In the genomic region with DNA sequence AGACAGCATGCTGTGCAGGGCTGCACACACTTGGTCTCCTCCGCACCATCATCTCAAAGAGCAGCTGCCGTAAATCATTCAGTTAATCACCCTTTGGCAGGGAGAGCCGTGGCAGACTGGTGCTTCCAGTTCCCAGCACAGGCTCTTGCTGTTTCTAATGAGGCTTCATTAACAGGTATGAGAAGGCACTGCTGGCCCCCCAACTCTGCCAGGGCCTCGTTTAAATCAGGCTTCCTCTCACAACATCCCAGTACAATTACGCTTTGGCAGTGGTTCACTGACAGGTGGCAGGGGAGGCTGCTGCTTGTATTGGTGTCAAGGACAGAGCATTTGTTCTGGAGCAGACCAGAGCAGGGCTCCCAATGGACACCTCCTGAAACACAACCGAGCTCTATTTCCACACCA, we compare ENCODE assay signal across 1 cellular context.
TF ChIP-seq lines count a peak whose summit lies in the region.

No MANE protein-coding gene starts in this region.

TF ChIP-seq in GM12878, 131 proteins besides CTCF, POLR2A, EP300 and RAD21 (continued from another document):
- TF ChIP-seq, protein P1, sequence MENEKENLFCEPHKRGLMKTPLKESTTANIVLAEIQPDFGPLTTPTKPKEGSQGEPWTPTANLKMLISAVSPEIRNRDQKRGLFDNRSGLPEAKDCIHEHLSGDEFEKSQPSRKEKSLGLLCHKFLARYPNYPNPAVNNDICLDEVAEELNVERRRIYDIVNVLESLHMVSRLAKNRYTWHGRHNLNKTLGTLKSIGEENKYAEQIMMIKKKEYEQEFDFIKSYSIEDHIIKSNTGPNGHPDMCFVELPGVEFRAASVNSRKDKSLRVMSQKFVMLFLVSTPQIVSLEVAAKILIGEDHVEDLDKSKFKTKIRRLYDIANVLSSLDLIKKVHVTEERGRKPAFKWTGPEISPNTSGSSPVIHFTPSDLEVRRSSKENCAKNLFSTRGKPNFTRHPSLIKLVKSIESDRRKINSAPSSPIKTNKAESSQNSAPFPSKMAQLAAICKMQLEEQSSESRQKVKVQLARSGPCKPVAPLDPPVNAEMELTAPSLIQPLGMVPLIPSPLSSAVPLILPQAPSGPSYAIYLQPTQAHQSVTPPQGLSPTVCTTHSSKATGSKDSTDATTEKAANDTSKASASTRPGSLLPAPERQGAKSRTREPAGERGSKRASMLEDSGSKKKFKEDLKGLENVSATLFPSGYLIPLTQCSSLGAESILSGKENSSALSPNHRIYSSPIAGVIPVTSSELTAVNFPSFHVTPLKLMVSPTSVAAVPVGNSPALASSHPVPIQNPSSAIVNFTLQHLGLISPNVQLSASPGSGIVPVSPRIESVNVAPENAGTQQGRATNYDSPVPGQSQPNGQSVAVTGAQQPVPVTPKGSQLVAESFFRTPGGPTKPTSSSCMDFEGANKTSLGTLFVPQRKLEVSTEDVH (IDR thresholded peaks at IDR 0.05; ENCODE audit: low read depth, partially characterized antibody) = no peak
- TF ChIP-seq ATF7 (IDR thresholded peaks at IDR 0.05; ENCODE audit: low read depth) (no peak), IKZF1 (conservative IDR thresholded peaks at IDR 0.05) (no peak; the same call in 1 of the 2 replicates)
